ENCODE assay signal across 23 cellular contexts in the genomic region with DNA sequence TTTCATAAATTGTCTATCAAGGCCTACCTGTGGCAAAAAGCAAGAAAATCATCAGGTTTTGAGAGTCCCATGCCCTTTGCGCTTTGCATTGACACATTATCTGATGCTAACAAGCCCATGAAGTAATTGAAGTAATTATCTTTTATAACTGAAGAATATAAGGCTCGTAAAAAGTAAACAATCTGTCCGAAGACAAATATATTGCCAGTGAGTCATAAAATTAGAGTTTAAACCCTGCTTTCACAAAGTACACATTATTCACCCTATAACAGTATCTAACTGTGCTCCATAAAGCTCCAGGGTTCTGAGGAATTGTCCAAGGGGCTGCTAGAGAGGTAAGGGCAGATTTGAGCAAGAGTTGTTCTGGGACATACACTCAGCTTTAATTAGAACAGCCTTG.
A peak's percentile ranks its signal among the peaks of the same experiment; 100 is the strongest.
DNase-seq lines count a peak whose midpoint lies in the region; ATAC-seq and TF ChIP-seq lines count a peak whose summit lies in the region.
"Had no signal": no experiment of that assay in that cellular context is flagged by ENCODE, and none has a peak within 500 bp of the region (broad histone marks: within the 10 kb centered on the region; RNA-seq: fewer than 3 reads in every experiment).

No MANE protein-coding gene starts in this region.

- H3K4me3 Mint-ChIP-seq in Calu3 (ENCODE audit: low read depth, unreplicated experiment) = no peak overlapping the region
- H3K4me3 Mint-ChIP-seq: activated B cell treated with CpG ODN at 0.5 μM for 24 hours; CD8-positive, alpha-beta memory T cell; endodermal cell had no signal

- no peaks in the 10 kb centered on the region for H3K4me1 ChIP-seq in adipocyte (ENCODE audit: control insufficient read depth, insufficient read depth, low read length)
- H3K4me1 ChIP-seq in tibial artery = no peaks in the 10 kb centered on the region

- no peak overlapping the region for H3K9ac ChIP-seq in adipocyte (ENCODE audit: low read length)

- H3K27me3 Mint-ChIP-seq in Calu3 (ENCODE audit: unreplicated experiment) = no peaks in the 10 kb centered on the region
- H3K27me3 Mint-ChIP-seq: activated B cell treated with CpG ODN at 0.5 μM for 24 hours; CD8-positive, alpha-beta memory T cell had no signal

- no peak overlapping the region for H3K27ac Mint-ChIP-seq in Calu3 (ENCODE audit: unreplicated experiment)
- H3K27ac Mint-ChIP-seq: activated B cell treated with CpG ODN at 0.5 μM for 24 hours; CD8-positive, alpha-beta memory T cell; endodermal cell had no signal

- H3K36me3 Mint-ChIP-seq in Calu3 (ENCODE audit: insufficient read depth, unreplicated experiment) = no peaks in the 10 kb centered on the region
- H3K36me3 Mint-ChIP-seq: CD8-positive, alpha-beta memory T cell had no signal

- in situ Hi-C loops in brain microvascular endothelial cell (cut with HindIII; ENCODE audit: low pct_ligation_motif_present, low sequenced_read_pairs) = no loop called here

- no peaks in the 10 kb centered on the region for H3K9me3 Mint-ChIP-seq in Calu3 (ENCODE audit: low read depth, unreplicated experiment)
- H3K9me3 Mint-ChIP-seq: activated B cell treated with CpG ODN at 0.5 μM for 24 hours; CD8-positive, alpha-beta memory T cell; endodermal cell had no signal

- no TSS peak for BruUV-seq in Calu3 (replicated peaks; lab: Mats Ljungman, UMichigan)

- ATAC-seq in left colon = peak; percentile 94
- ATAC-seq: left cardiac atrium had no signal

- H3K27ac ChIP-seq in tibial artery (no peak overlapping the region), brain microvascular endothelial cell (no peak overlapping the region)
- H3K27ac ChIP-seq: HL-60 had no signal

- no peaks in the 10 kb centered on the region for H3K9me3 ChIP-seq in adipocyte (ENCODE audit: control insufficient read depth, low read length)
- no peaks in the 10 kb centered on the region for H3K9me3 ChIP-seq in tibial artery

- H3K4me3 ChIP-seq in adipocyte (ENCODE audit: low read length) (no peak overlapping the region), tibial artery (no peak overlapping the region), brain microvascular endothelial cell (ENCODE audit: low read depth, low read length) (no peak overlapping the region)

- intact Hi-C loops in left colon (cut with DNase I, micrococcal nuclease) = no loop called here
- intact Hi-C loops in tibial artery (cut with DNase I; ENCODE audit: low total_unique reads) = no loop called here
- intact Hi-C loops in Calu3 (cut with micrococcal nuclease; ENCODE audit: unreplicated experiment) = no loop called here

- H3K36me3 ChIP-seq in adipocyte (ENCODE audit: control insufficient read depth, insufficient read depth, low read length, severe bottlenecking) (no peaks in the 10 kb centered on the region), tibial artery (no peaks in the 10 kb centered on the region), brain microvascular endothelial cell (replicated peaks) (no peaks in the 10 kb centered on the region)

- CTCF ChIA-PET in Calu3 (lab: Charles Lee) = no interaction called here

- no peak for TF ChIP-seq CTCF in tibial artery (IDR thresholded peaks at IDR 0.05)
- TF ChIP-seq CTCF in Calu3 (IDR thresholded peaks at IDR 0.05; ENCODE audit: unreplicated experiment) = no peak
- no peak for TF ChIP-seq CTCF in brain microvascular endothelial cell (IDR thresholded peaks at IDR 0.05; ENCODE audit: low read depth, low read length, missing control alignments)

- no peaks in the 10 kb centered on the region for H3K27me3 ChIP-seq in adipocyte (replicated peaks; ENCODE audit: control insufficient read depth, insufficient read depth, low read length)
- H3K27me3 ChIP-seq in tibial artery = no peaks in the 10 kb centered on the region
- no peaks in the 10 kb centered on the region for H3K27me3 ChIP-seq in brain microvascular endothelial cell (replicated peaks)

- peak; percentile 28 for DNase-seq in ELR (ENCODE audit: low read depth)
- DNase-seq in NCI-H1105 treated with DMSO at 0.1 percent for 48 hours (lab: John Stamatoyannopoulos, UW) = peak; percentile 66
- DNase-seq in adipocyte (ENCODE audit: low read depth) = peak; percentile 35
- no peak for DNase-seq in left colon
- DNase-seq in tibial artery = no peak
- DNase-seq in Calu3 = no peak
- DNase-seq in brain microvascular endothelial cell = no peak
- DNase-seq: activated B cell treated with CpG ODN at 0.5 μM for 24 hours; activated CD4-positive, alpha-beta T cell treated with anti-CD3 and anti-CD28 coated beads, Interleukin-2, amount 50 U/mL, for 48 hours; activated effector memory CD4-positive, alpha-beta T cell treated with Interleukin-2 at 50 U/mL for 16 hours; CD8-positive, alpha-beta memory T cell; DND-41; endodermal cell; head of caudate nucleus; left cardiac atrium; mesenchymal stem cell; NCI-H1930; NCI-H510A; occipital lobe; stimulated activated CD4-positive, alpha-beta T cell treated with anti-CD3 and anti-CD28 coated beads, Interleukin-2, amount 100 ng/mL, for 48 hours; stimulated activated naive CD4-positive, alpha-beta T cell; T1000 had no signal

- H3K4me1 Mint-ChIP-seq in Calu3 (ENCODE audit: low read depth, unreplicated experiment) = peaks cover 11% of the 10 kb centered on the region
- H3K4me1 Mint-ChIP-seq: activated B cell treated with CpG ODN at 0.5 μM for 24 hours; CD8-positive, alpha-beta memory T cell; endodermal cell had no signal

Comparison
In these comparisons a context has a peak if more than half of its experiments do, and no peak if none do; other contexts are left out.
1. DNase-seq: peak in ELR (single experiment), NCI-H1105 treated with DMSO at 0.1 percent for 48 hours (single experiment) and adipocyte (single experiment); none in left colon (0 of 2), tibial artery (0 of 2), Calu3 (single experiment) and brain microvascular endothelial cell (single experiment).